31 cellular contexts compared by ENCODE assay signal in the genomic region with DNA sequence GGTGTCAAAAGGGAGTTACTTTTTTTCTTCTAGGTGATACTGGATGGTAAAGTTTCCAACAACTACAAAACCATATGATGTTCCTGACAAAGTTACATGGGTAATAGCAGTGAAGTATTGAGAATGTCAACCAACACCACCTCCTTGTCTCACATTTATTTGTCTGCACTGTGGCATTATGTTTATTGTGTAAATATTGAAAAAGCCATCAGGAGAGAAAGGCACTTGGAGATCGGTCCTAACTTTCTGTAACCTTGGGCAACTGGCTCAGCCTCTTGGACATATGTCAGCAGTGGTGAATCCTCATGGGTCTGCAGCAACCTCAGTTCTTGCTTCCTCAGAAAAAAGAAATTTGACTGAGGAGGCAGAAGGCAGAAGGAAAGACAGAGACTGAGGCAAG.
"Had no signal": no experiment of that assay in that cellular context is flagged by ENCODE, and none has a peak within 500 bp of the region (broad histone marks: within the 10 kb centered on the region; RNA-seq: fewer than 3 reads in every experiment).

No MANE protein-coding gene starts in this region.

- H3K4me2 ChIP-seq: SK-N-SH had no signal

- H3K36me3 ChIP-seq: adrenal gland, breast epithelium, Peyer's patch, SJSA1 had no signal

- H3K9ac ChIP-seq: SK-N-SH had no signal

- H3K4me3 ChIP-seq: adrenal gland, body of pancreas, breast epithelium, Peyer's patch, SJSA1 had no signal

- H3K27ac Mint-ChIP-seq: activated CD4-positive, alpha-beta T cell treated with anti-CD3 and anti-CD28 coated beads for 36 hours; activated CD4-positive, alpha-beta T cell treated with anti-CD3 and anti-CD28 coated beads, Interleukin-2, amount 10 ng/mL, durations not matched to agents 7 days and 5 days; activated CD8-positive, alpha-beta T cell treated with anti-CD3 and anti-CD28 coated beads, Interleukin-2, amount 10 ng/mL, durations not matched to agents 7 days and 5 days; activated naive CD4-positive, alpha-beta T cell treated with anti-CD3 and anti-CD28 coated beads, Interleukin-2, amount 50 U/mL, for 72 hours; activated T-cell treated with anti-CD3 and anti-CD28 coated beads, Interleukin-2, amount 50 U/mL, for 24 hours; activated T-helper 2 cell treated with anti-CD3 and anti-CD28 coated beads, Interferon-gamma antibody, Interleukin-2, Interleukin-4, amounts not matched to agents 10 μg/mL and 5 μg/mL and 100 μg/mL, durations not matched to agents 14 hours and 24 hours and 36 hours; T-helper 1 cell treated with Interleukin-12 subunit alpha and Interleukin-12 subunit beta and Interleukin-4 antibody, amounts not matched to agents 30 μg/mL and 1 μg/mL, for 36 hours; T-helper 2 cell treated with Interferon-gamma antibody and Interleukin-4, amounts not matched to agents 5 μg/mL and 100 μg/mL, for 36 hours; WTC11 had no signal

- H3K9me3 ChIP-seq: adrenal gland, body of pancreas, breast epithelium, Peyer's patch, SJSA1, SK-N-SH had no signal

- H3K9me3 Mint-ChIP-seq: activated CD4-positive, alpha-beta T cell treated with anti-CD3 and anti-CD28 coated beads, Interleukin-2, amount 10 ng/mL, durations not matched to agents 7 days and 5 days; activated naive CD4-positive, alpha-beta T cell treated with anti-CD3 and anti-CD28 coated beads, Interleukin-2, amount 50 U/mL, for 72 hours; activated T-cell treated with anti-CD3 and anti-CD28 coated beads, Interleukin-2, amount 50 U/mL, for 24 hours; activated T-helper 2 cell treated with anti-CD3 and anti-CD28 coated beads, Interferon-gamma antibody, Interleukin-2, Interleukin-4, amounts not matched to agents 10 μg/mL and 5 μg/mL and 100 μg/mL, durations not matched to agents 14 hours and 24 hours and 36 hours; T-helper 2 cell treated with Interferon-gamma antibody and Interleukin-4, amounts not matched to agents 5 μg/mL and 100 μg/mL, for 36 hours had no signal

- H3K4me1 ChIP-seq: adrenal gland, body of pancreas, breast epithelium, Peyer's patch had no signal

- H3K4me1 Mint-ChIP-seq: activated CD4-positive, alpha-beta T cell treated with anti-CD3 and anti-CD28 coated beads for 36 hours; activated CD4-positive, alpha-beta T cell treated with anti-CD3 and anti-CD28 coated beads, Interleukin-2, amount 10 ng/mL, durations not matched to agents 7 days and 5 days had no signal

- H3K27ac ChIP-seq: adrenal gland, body of pancreas, breast epithelium, Peyer's patch, SJSA1 had no signal

- H3K27me3 ChIP-seq: adrenal gland, body of pancreas, breast epithelium, Peyer's patch, SJSA1 had no signal

- ATAC-seq: activated CD4-positive, alpha-beta T cell treated with anti-CD3 and anti-CD28 coated beads for 36 hours; activated CD4-positive, CD25-positive, alpha-beta regulatory T cell treated with anti-CD3 and anti-CD28 coated beads, Interleukin-2, amount 50 U/mL, for 24 hours; activated CD8-positive, alpha-beta T cell treated with anti-CD3 and anti-CD28 coated beads, Interleukin-2, amount 10 ng/mL, durations not matched to agents 7 days and 5 days; activated naive CD4-positive, alpha-beta T cell treated with anti-CD3 and anti-CD28 coated beads, Interleukin-2, amount 50 U/mL, for 72 hours; PC-3 had no signal

- H3K27me3 Mint-ChIP-seq: activated CD4-positive, alpha-beta T cell treated with anti-CD3 and anti-CD28 coated beads for 36 hours; activated CD4-positive, alpha-beta T cell treated with anti-CD3 and anti-CD28 coated beads, Interleukin-2, amount 10 ng/mL, durations not matched to agents 7 days and 5 days; activated T-cell treated with anti-CD3 and anti-CD28 coated beads, Interleukin-2, amount 50 U/mL, for 24 hours had no signal

- DNase-seq: activated CD4-positive, alpha-beta T cell treated with anti-CD3 and anti-CD28 coated beads for 36 hours; activated CD4-positive, alpha-beta T cell treated with anti-CD3 and anti-CD28 coated beads, Interleukin-2, amount 10 ng/mL, durations not matched to agents 7 days and 5 days; activated CD4-positive, alpha-beta T cell treated with anti-CD3 and anti-CD28 coated beads, Interleukin-2, amount 50 U/mL, for 48 hours; activated CD8-positive, alpha-beta T cell treated with anti-CD3 and anti-CD28 coated beads, Interleukin-2, amount 10 ng/mL, durations not matched to agents 7 days and 5 days; activated gamma-delta T cell; activated naive CD4-positive, alpha-beta T cell treated with Interleukin-2 at 50 U/mL for 16 hours; activated T-cell treated with anti-CD3 and anti-CD28 coated beads, Interleukin-2, amount 50 U/mL, for 24 hours; adrenal gland; MM.1S; MV-4-11; NCI-H1092; NCI-H1436 treated with DMSO at 0.1 percent for 48 hours; NCI-H1694 treated with DMSO at 0.1 percent for 48 hours; NCI-H2029; NCI-H2171; NCI-H510A; NCI-H526 treated with DMSO at 0.1 percent for 48 hours; PC-3; Peyer's patch; RPMI8226; SHP77 treated with DMSO at 0.1 percent for 48 hours; SK-N-SH had no signal

- H3K4me3 Mint-ChIP-seq: activated CD4-positive, alpha-beta T cell treated with anti-CD3 and anti-CD28 coated beads for 36 hours; activated CD4-positive, alpha-beta T cell treated with anti-CD3 and anti-CD28 coated beads, Interleukin-2, amount 10 ng/mL, durations not matched to agents 7 days and 5 days; activated CD8-positive, alpha-beta T cell treated with anti-CD3 and anti-CD28 coated beads, Interleukin-2, amount 10 ng/mL, durations not matched to agents 7 days and 5 days; activated T-cell treated with anti-CD3 and anti-CD28 coated beads, Interleukin-2, amount 50 U/mL, for 24 hours; T-helper 1 cell treated with Interleukin-12 subunit alpha and Interleukin-12 subunit beta and Interleukin-4 antibody, amounts not matched to agents 30 μg/mL and 1 μg/mL, for 36 hours; T-helper 2 cell treated with Interferon-gamma antibody and Interleukin-4, amounts not matched to agents 5 μg/mL and 100 μg/mL, for 36 hours; WTC11 had no signal
